ENCODE assay signal across 8 cellular contexts in the genomic region with DNA sequence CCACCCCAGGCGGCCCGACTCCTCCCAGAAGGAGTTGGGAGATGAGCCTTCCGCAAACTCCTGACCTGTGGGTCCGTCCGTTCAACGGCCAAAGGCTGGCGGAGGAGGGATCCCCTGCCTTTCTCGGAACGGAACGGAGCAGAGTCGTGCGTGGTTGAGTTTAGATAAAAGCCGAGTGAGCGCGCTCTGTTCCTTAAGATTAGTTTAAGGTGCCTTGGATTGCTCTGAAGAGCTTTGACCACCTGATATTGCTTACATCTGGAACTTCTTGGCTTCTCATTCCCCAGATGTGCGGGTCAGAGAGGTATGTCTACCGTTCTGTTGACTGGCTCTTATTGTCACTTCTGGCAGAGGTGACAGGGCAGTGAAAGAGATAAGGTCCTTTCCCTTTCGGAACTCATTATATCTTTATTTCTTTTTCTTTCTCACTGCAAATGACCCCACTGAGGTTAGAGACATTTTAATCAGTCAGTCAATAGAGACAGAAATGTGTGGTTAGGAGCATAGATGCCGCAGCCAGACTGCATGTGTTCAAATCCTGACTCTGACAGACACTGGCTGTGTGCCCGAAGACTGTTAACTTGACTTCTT. TPM values are rescaled to one million over a fixed set of nuclear protein-coding genes. Genes with fewer than 3 reads are reported as not detected.
DNase-seq lines count a peak whose midpoint lies in the region; ATAC-seq, FAIRE-seq and TF ChIP-seq lines count a peak whose summit lies in the region.

A gene with protein sequence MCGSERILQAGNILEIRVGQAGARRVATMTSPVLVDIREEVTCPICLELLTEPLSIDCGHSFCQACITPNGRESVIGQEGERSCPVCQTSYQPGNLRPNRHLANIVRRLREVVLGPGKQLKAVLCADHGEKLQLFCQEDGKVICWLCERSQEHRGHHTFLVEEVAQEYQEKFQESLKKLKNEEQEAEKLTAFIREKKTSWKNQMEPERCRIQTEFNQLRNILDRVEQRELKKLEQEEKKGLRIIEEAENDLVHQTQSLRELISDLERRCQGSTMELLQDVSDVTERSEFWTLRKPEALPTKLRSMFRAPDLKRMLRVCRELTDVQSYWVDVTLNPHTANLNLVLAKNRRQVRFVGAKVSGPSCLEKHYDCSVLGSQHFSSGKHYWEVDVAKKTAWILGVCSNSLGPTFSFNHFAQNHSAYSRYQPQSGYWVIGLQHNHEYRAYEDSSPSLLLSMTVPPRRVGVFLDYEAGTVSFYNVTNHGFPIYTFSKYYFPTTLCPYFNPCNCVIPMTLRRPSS (plus strand): TSS at position 27 of the 591 bp plus-strand sequence. CDS start 261 bp downstream, at position 288.

- peaks cover 10% of the 10 kb centered on the region for H3K4me1 Mint-ChIP-seq in activated CD4-positive, alpha-beta T cell treated with anti-CD3 and anti-CD28 coated beads, Interleukin-2, amount 10 ng/mL, durations not matched to agents 7 days and 5 days
- H3K4me1 Mint-ChIP-seq in activated CD8-positive, alpha-beta T cell treated with anti-CD3 and anti-CD28 coated beads, Interleukin-2, amount 10 ng/mL, durations not matched to agents 7 days and 5 days (ENCODE audit: low read depth), result peaks cover 9% of the 10 kb centered on the region

- intact Hi-C loops in cardiac septum (cut with DNase I), result no loop called here
- intact Hi-C loops in pancreas (cut with DNase I), result no loop called here

- H3K27ac Mint-ChIP-seq in activated CD4-positive, alpha-beta T cell treated with anti-CD3 and anti-CD28 coated beads, Interleukin-2, amount 10 ng/mL, durations not matched to agents 7 days and 5 days, result peak within 1 kb of the TSS; percentile 9
- peak within 1 kb of the TSS; percentile 69 for H3K27ac Mint-ChIP-seq in activated CD8-positive, alpha-beta T cell treated with anti-CD3 and anti-CD28 coated beads, Interleukin-2, amount 10 ng/mL, durations not matched to agents 7 days and 5 days

- H3K4me3 Mint-ChIP-seq in activated CD4-positive, alpha-beta T cell treated with anti-CD3 and anti-CD28 coated beads, Interleukin-2, amount 10 ng/mL, durations not matched to agents 7 days and 5 days, result peak within 1 kb of the TSS; percentile 69
- peak within 1 kb of the TSS; percentile 67 for H3K4me3 Mint-ChIP-seq in activated CD8-positive, alpha-beta T cell treated with anti-CD3 and anti-CD28 coated beads, Interleukin-2, amount 10 ng/mL, durations not matched to agents 7 days and 5 days

- H3K4me1 ChIP-seq in pancreas, result peaks cover 10 to 14% (median 13%) of the 10 kb centered on the region in 3 donors

- H3K9me3 ChIP-seq in pancreas, result no peaks in the 10 kb centered on the region

- 3 to 8% methylated on average over 20 of the region's 20 CpGs for WGBS in pancreas, 2 donors

- H3K27me3 Mint-ChIP-seq in activated CD4-positive, alpha-beta T cell treated with anti-CD3 and anti-CD28 coated beads, Interleukin-2, amount 10 ng/mL, durations not matched to agents 7 days and 5 days, result peaks cover 15% of the 10 kb centered on the region
- no peaks in the 10 kb centered on the region for H3K27me3 Mint-ChIP-seq in activated CD8-positive, alpha-beta T cell treated with anti-CD3 and anti-CD28 coated beads, Interleukin-2, amount 10 ng/mL, durations not matched to agents 7 days and 5 days (ENCODE audit: low read depth)

- H3K36me3 Mint-ChIP-seq in activated CD4-positive, alpha-beta T cell treated with anti-CD3 and anti-CD28 coated beads, Interleukin-2, amount 10 ng/mL, durations not matched to agents 7 days and 5 days (ENCODE audit: low read depth), result no peaks in the 10 kb centered on the region
- H3K36me3 Mint-ChIP-seq in activated CD8-positive, alpha-beta T cell treated with anti-CD3 and anti-CD28 coated beads, Interleukin-2, amount 10 ng/mL, durations not matched to agents 7 days and 5 days (ENCODE audit: low read depth), result no peaks in the 10 kb centered on the region

- ATAC-seq in HG03103 (IDR thresholded peaks at IDR 0.05; ENCODE audit: low read depth, unreplicated experiment) (peak; percentile 40), pancreas (peak; percentile 63 to 71 (median 68))
- peak; percentile 34 for ATAC-seq in activated CD8-positive, alpha-beta T cell treated with anti-CD3 and anti-CD28 coated beads, Interleukin-2, amount 10 ng/mL, durations not matched to agents 7 days and 5 days

- TF ChIP-seq CTCF in pancreas (IDR thresholded peaks at IDR 0.05), result no peak

- no peak for FAIRE-seq in pancreas (lab: Jason Lieb, UNC)

- POLR2A ChIA-PET in activated CD4-positive, alpha-beta T cell treated with anti-CD3 and anti-CD28 coated beads, Interleukin-2, amount 10 ng/mL, durations not matched to agents 7 days and 5 days (lab: Charles Lee), result no interaction called here
- POLR2A ChIA-PET in activated CD8-positive, alpha-beta T cell treated with anti-CD3 and anti-CD28 coated beads, Interleukin-2, amount 10 ng/mL, durations not matched to agents 7 days and 5 days (lab: Charles Lee), result no interaction called here

- peak within 1 kb of the TSS in 2 of 4 donors; percentile 12 to 50 for H3K27ac ChIP-seq in pancreas

- CTCF ChIA-PET in activated CD4-positive, alpha-beta T cell treated with anti-CD3 and anti-CD28 coated beads, Interleukin-2, amount 10 ng/mL, durations not matched to agents 7 days and 5 days (lab: Charles Lee), result no interaction called here
- CTCF ChIA-PET in activated CD8-positive, alpha-beta T cell treated with anti-CD3 and anti-CD28 coated beads, Interleukin-2, amount 10 ng/mL, durations not matched to agents 7 days and 5 days (lab: Charles Lee), result no interaction called here

- no peaks in the 10 kb centered on the region for H3K9me3 Mint-ChIP-seq in activated CD4-positive, alpha-beta T cell treated with anti-CD3 and anti-CD28 coated beads, Interleukin-2, amount 10 ng/mL, durations not matched to agents 7 days and 5 days
- no peaks in the 10 kb centered on the region for H3K9me3 Mint-ChIP-seq in activated CD8-positive, alpha-beta T cell treated with anti-CD3 and anti-CD28 coated beads, Interleukin-2, amount 10 ng/mL, durations not matched to agents 7 days and 5 days (ENCODE audit: insufficient read depth)

- H3K27me3 ChIP-seq in pancreas, result no peaks in the 10 kb centered on the region

- DNase-seq in activated CD4-positive, alpha-beta T cell treated with anti-CD3 and anti-CD28 coated beads, Interleukin-2, amount 10 ng/mL, durations not matched to agents 7 days and 5 days, result peak; percentile 15
- no peak for DNase-seq in activated CD4-positive, alpha-beta T cell treated with anti-CD3 and anti-CD28 coated beads for 4 hours
- DNase-seq in activated CD8-positive, alpha-beta T cell treated with anti-CD3 and anti-CD28 coated beads, Interleukin-2, amount 10 ng/mL, durations not matched to agents 7 days and 5 days, result peak; percentile 22
- DNase-seq in cardiac septum (ENCODE audit: low spot score), result peak; percentile 82
- DNase-seq in pancreas, result peak; percentile 34 to 66 (median 58)
- DNase-seq in NCI-H748 (lab: John Stamatoyannopoulos, UW; ENCODE audit: unreplicated experiment), result no peak
- no peak for DNase-seq in HuH-7.5 (ENCODE audit: low spot score)

- no peaks in the 10 kb centered on the region for H3K36me3 ChIP-seq in pancreas

- peak within 1 kb of the TSS; percentile 7 to 48 (median 35) for H3K4me3 ChIP-seq in pancreas

RNA-seq across cellular contexts. Expression of the gene that starts here (rescaled TPM):
- total RNA-seq in activated CD4-positive, alpha-beta T cell treated with anti-CD3 and anti-CD28 coated beads, Interleukin-2, amount 10 ng/mL, durations not matched to agents 7 days and 5 days, result under 1 TPM; 0.07 to 0.37 TPM
- under 1 TPM; 0.47 to 0.58 TPM for total RNA-seq in activated CD8-positive, alpha-beta T cell treated with anti-CD3 and anti-CD28 coated beads, Interleukin-2, amount 10 ng/mL, durations not matched to agents 7 days and 5 days
- total RNA-seq in cardiac septum (0.46 TPM), pancreas (1 to 10 TPM in 4 of 6 donors, under 1 TPM in 2; 0.76 to 1.7 (median 1.4) TPM)
- 1 to 10 TPM; 1.1 to 1.7 TPM for polyA plus RNA-seq in pancreas

Comparison
In these comparisons a context has a peak if more than half of its experiments do, and no peak if none do; other contexts are left out.
1. Peak in DNase-seq in activated CD4-positive, alpha-beta T cell treated with anti-CD3 and anti-CD28 coated beads, Interleukin-2, amount 10 ng/mL, durations not matched to agents 7 days and 5 days; RNA of the gene not detected or under 1 TPM.
2. Peak in DNase-seq and ATAC-seq in activated CD8-positive, alpha-beta T cell treated with anti-CD3 and anti-CD28 coated beads, Interleukin-2, amount 10 ng/mL, durations not matched to agents 7 days and 5 days; RNA of the gene not detected or under 1 TPM.
3. Peak in DNase-seq in cardiac septum; RNA of the gene not detected or under 1 TPM.
4. DNase-seq: peak in pancreas (6 of 6); none in activated CD4-positive, alpha-beta T cell treated with anti-CD3 and anti-CD28 coated beads for 4 hours (0 of 2), NCI-H748 (single experiment) and HuH-7.5 (single experiment).
5. Peak in every context shown above with its lines, with median percentiles within 50 percentile points of each other: ATAC-seq.